ENCODE assay signal across 41 cellular contexts in the genomic region with DNA sequence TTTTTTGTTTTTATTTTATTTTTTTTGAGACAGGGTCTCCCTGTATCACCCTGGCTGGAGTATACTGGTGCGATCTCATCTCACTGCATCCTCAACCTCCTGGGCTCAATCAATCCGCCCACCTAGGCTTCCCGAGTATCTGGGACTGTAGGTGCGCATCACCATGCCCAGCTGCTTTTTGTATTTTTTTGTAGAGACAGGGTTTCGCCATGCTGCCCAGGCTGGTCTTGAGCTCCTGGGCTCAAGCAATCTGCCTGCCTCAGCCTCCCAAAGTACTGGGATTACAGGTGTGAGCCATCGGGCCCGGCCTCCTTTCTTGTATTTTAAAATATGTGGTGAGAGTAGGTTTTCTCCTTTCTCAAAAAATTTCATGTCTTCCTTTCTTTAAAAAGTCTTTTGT.
"Had no signal": no experiment of that assay in that cellular context is flagged by ENCODE, and none has a peak within 500 bp of the region (broad histone marks: within the 10 kb centered on the region; RNA-seq: fewer than 3 reads in every experiment).

No MANE protein-coding gene starts in this region.

- H3K4me1 ChIP-seq: adrenal gland, ascending aorta, body of pancreas, breast epithelium had no signal

- H3K4me3 ChIP-seq: adrenal gland, ascending aorta, body of pancreas, breast epithelium, cardiac muscle cell had no signal

- H3K27me3 Mint-ChIP-seq: activated naive CD4-positive, alpha-beta T cell treated with anti-CD3 and anti-CD28 coated beads, Interleukin-2, amount 10 ng/mL, durations not matched to agents 7 days and 5 days; activated naive CD4-positive, alpha-beta T cell treated with anti-CD3 and anti-CD28 coated beads, Interleukin-2, amount 50 U/mL, for 24 hours; activated naive CD8-positive, alpha-beta T cell; activated naive CD8-positive, alpha-beta T cell treated with anti-CD3 and anti-CD28 coated beads for 36 hours; activated naive CD8-positive, alpha-beta T cell treated with anti-CD3 and anti-CD28 coated beads, Interleukin-2, amount 10 ng/mL, durations not matched to agents 7 days and 5 days; activated naive CD8-positive, alpha-beta T cell treated with anti-CD3 and anti-CD28 coated beads, Interleukin-2, amount 50 U/mL, for 24 hours; activated T-cell treated with anti-CD3 and anti-CD28 coated beads, Interleukin-2, amount 50 U/mL, for 24 hours; activated T-helper 17 cell treated with anti-CD3 and anti-CD28 coated beads, Interleukin-2, amount 50 U/mL, for 72 hours; brain; central memory CD8-positive, alpha-beta T cell had no signal

- FAIRE-seq: astrocyte, bronchial epithelial cell had no signal

- ATAC-seq: activated naive CD4-positive, alpha-beta T cell treated with anti-CD3 and anti-CD28 coated beads, Interleukin-2, amount 50 U/mL, for 72 hours; activated naive CD8-positive, alpha-beta T cell treated with anti-CD3 and anti-CD28 coated beads, Interleukin-2, amount 50 U/mL, for 24 hours; activated T-cell treated with anti-CD3 and anti-CD28 coated beads, Interleukin-2, amount 50 U/mL, for 4 hours; activated T-cell treated with anti-CD3 and anti-CD28 coated beads, Interleukin-2, amount 50 U/mL, for 72 hours; activated T-helper 17 cell treated with anti-CD3 and anti-CD28 coated beads, Interleukin-2, amount 50 U/mL, for 72 hours; body of pancreas had no signal

- H3K4me3 Mint-ChIP-seq: activated naive CD4-positive, alpha-beta T cell treated with anti-CD3 and anti-CD28 coated beads for 36 hours; activated naive CD4-positive, alpha-beta T cell treated with anti-CD3 and anti-CD28 coated beads, Interleukin-2, amount 10 ng/mL, durations not matched to agents 7 days and 5 days; activated naive CD4-positive, alpha-beta T cell treated with anti-CD3 and anti-CD28 coated beads, Interleukin-2, amount 50 U/mL, for 24 hours; activated naive CD8-positive, alpha-beta T cell; activated naive CD8-positive, alpha-beta T cell treated with anti-CD3 and anti-CD28 coated beads for 36 hours; activated naive CD8-positive, alpha-beta T cell treated with anti-CD3 and anti-CD28 coated beads, Interleukin-2, amount 10 ng/mL, durations not matched to agents 7 days and 5 days; activated naive CD8-positive, alpha-beta T cell treated with anti-CD3 and anti-CD28 coated beads, Interleukin-2, amount 50 U/mL, for 24 hours; activated T-cell treated with anti-CD3 and anti-CD28 coated beads, Interleukin-2, amount 50 U/mL, for 24 hours; activated T-cell treated with anti-CD3 and anti-CD28 coated beads, Interleukin-2, amount 50 U/mL, for 4 hours; activated T-cell treated with anti-CD3 and anti-CD28 coated beads, Interleukin-2, amount 50 U/mL, for 72 hours; activated T-helper 1 cell treated with anti-CD3 and anti-CD28 coated beads, Interleukin-12 subunit alpha, Interleukin-12 subunit beta, Interleukin-2, Interleukin-4 antibody, amounts not matched to agents 30 ng/mL and 10 ng/mL and 1 ng/mL, durations not matched to agents 14 hours and 24 hours and 36 hours; activated T-helper 17 cell treated with anti-CD3 and anti-CD28 coated beads, Interleukin-2, amount 50 U/mL, for 72 hours; brain; central memory CD8-positive, alpha-beta T cell had no signal

- H3K9me3 Mint-ChIP-seq: activated T-helper 2 cell treated with anti-CD3 and anti-CD28 coated beads, Interferon-gamma antibody, Interleukin-2, Interleukin-4, amounts not matched to agents 10 μg/mL and 5 μg/mL and 100 μg/mL, durations not matched to agents 14 hours and 24 hours and 36 hours; central memory CD8-positive, alpha-beta T cell had no signal

- DNase-seq: activated effector memory CD4-positive, alpha-beta T cell treated with anti-CD3 and anti-CD28 coated beads, Interleukin-2, amount 50 U/mL, for 16 hours; activated effector memory CD4-positive, alpha-beta T cell treated with Interleukin-2 at 50 U/mL for 16 hours; activated gamma-delta T cell; activated gamma-delta T cell treated with Interleukin-2 at 50 U/mL for 16 hours; activated naive CD4-positive, alpha-beta T cell; activated naive CD4-positive, alpha-beta T cell treated with anti-CD3 and anti-CD28 coated beads for 36 hours; activated naive CD4-positive, alpha-beta T cell treated with anti-CD3 and anti-CD28 coated beads, Interleukin-2, amount 10 ng/mL, durations not matched to agents 7 days and 5 days; activated naive CD4-positive, alpha-beta T cell treated with anti-CD3 and anti-CD28 coated beads, Interleukin-2, amount 50 U/mL, for 16 hours; activated naive CD4-positive, alpha-beta T cell treated with Interleukin-2 at 50 U/mL for 16 hours; activated naive CD8-positive, alpha-beta T cell treated with anti-CD3 and anti-CD28 coated beads for 36 hours; activated naive CD8-positive, alpha-beta T cell treated with anti-CD3 and anti-CD28 coated beads, Interleukin-2, amount 10 ng/mL, durations not matched to agents 7 days and 5 days; activated naive CD8-positive, alpha-beta T cell treated with anti-CD3 and anti-CD28 coated beads, Interleukin-2, amount 50 U/mL, for 24 hours; activated T-cell treated with anti-CD3 and anti-CD28 coated beads for 4 hours; activated T-cell treated with anti-CD3 and anti-CD28 coated beads, Interleukin-2, amount 50 U/mL, for 1 hour; activated T-cell treated with anti-CD3 and anti-CD28 coated beads, Interleukin-2, amount 50 U/mL, for 24 hours; activated T-cell treated with anti-CD3 and anti-CD28 coated beads, Interleukin-2, amount 50 U/mL, for 4 hours; activated T-cell treated with anti-CD3 and anti-CD28 coated beads, Interleukin-2, amount 50 U/mL, for 48 hours; activated T-cell treated with anti-CD3 and anti-CD28 coated beads, Interleukin-2, amount 50 U/mL, for 72 hours; adrenal gland; amniotic stem cell; amygdala; anterior cingulate cortex; aorta; body of pancreas; brain microvascular endothelial cell; caudate nucleus; central memory CD4-positive, alpha-beta T cell; cerebellar nuclear complex had no signal

- H3K9me3 ChIP-seq: body of pancreas, breast epithelium had no signal

- H3K4me1 Mint-ChIP-seq: activated naive CD4-positive, alpha-beta T cell treated with anti-CD3 and anti-CD28 coated beads, Interleukin-2, amount 10 ng/mL, durations not matched to agents 7 days and 5 days; activated naive CD8-positive, alpha-beta T cell treated with anti-CD3 and anti-CD28 coated beads, Interleukin-2, amount 10 ng/mL, durations not matched to agents 7 days and 5 days; activated naive CD8-positive, alpha-beta T cell treated with anti-CD3 and anti-CD28 coated beads, Interleukin-2, amount 50 U/mL, for 24 hours; activated T-helper 17 cell treated with anti-CD3 and anti-CD28 coated beads, Interleukin-2, amount 50 U/mL, for 72 hours had no signal

- H3K27me3 ChIP-seq: adrenal gland, ascending aorta, body of pancreas, brain microvascular endothelial cell, breast epithelium, cardiac muscle cell had no signal

- H3K27ac ChIP-seq: adrenal gland, ascending aorta, body of pancreas, brain microvascular endothelial cell, breast epithelium, cardiac muscle cell had no signal

- H3K27ac Mint-ChIP-seq: activated naive CD4-positive, alpha-beta T cell treated with anti-CD3 and anti-CD28 coated beads for 36 hours; activated naive CD4-positive, alpha-beta T cell treated with anti-CD3 and anti-CD28 coated beads, Interleukin-2, amount 10 ng/mL, durations not matched to agents 7 days and 5 days; activated naive CD4-positive, alpha-beta T cell treated with anti-CD3 and anti-CD28 coated beads, Interleukin-2, amount 50 U/mL, for 24 hours; activated naive CD4-positive, alpha-beta T cell treated with anti-CD3 and anti-CD28 coated beads, Interleukin-2, amount 50 U/mL, for 72 hours; activated naive CD8-positive, alpha-beta T cell; activated naive CD8-positive, alpha-beta T cell treated with anti-CD3 and anti-CD28 coated beads for 36 hours; activated naive CD8-positive, alpha-beta T cell treated with anti-CD3 and anti-CD28 coated beads, Interleukin-2, amount 10 ng/mL, durations not matched to agents 7 days and 5 days; activated naive CD8-positive, alpha-beta T cell treated with anti-CD3 and anti-CD28 coated beads, Interleukin-2, amount 50 U/mL, for 24 hours; activated T-cell treated with anti-CD3 and anti-CD28 coated beads, Interleukin-2, amount 50 U/mL, for 24 hours; activated T-cell treated with anti-CD3 and anti-CD28 coated beads, Interleukin-2, amount 50 U/mL, for 72 hours; activated T-helper 1 cell treated with anti-CD3 and anti-CD28 coated beads, Interleukin-12 subunit alpha, Interleukin-12 subunit beta, Interleukin-2, Interleukin-4 antibody, amounts not matched to agents 30 ng/mL and 10 ng/mL and 1 ng/mL, durations not matched to agents 14 hours and 24 hours and 36 hours; activated T-helper 17 cell treated with anti-CD3 and anti-CD28 coated beads, Interleukin-2, amount 50 U/mL, for 72 hours; activated T-helper 2 cell treated with anti-CD3 and anti-CD28 coated beads, Interferon-gamma antibody, Interleukin-2, Interleukin-4, amounts not matched to agents 10 μg/mL and 5 μg/mL and 100 μg/mL, durations not matched to agents 14 hours and 24 hours and 36 hours; brain had no signal

- H3K36me3 ChIP-seq: adrenal gland, brain microvascular endothelial cell, breast epithelium, cardiac muscle cell had no signal
